In genomic region chr10:52750629-52751028, GRCh38 we compare ENCODE assay signal across 37 cellular contexts. TPM values are rescaled to one million over a fixed set of nuclear protein-coding genes. Genes with fewer than 3 reads are reported as not detected.
"Had no signal": no experiment of that assay in that cellular context is flagged by ENCODE, and none has a peak within 500 bp of the region (broad histone marks: within the 10 kb centered on the region; RNA-seq: fewer than 3 reads in every experiment).

No MANE protein-coding gene starts in this region.

- DNase-seq: Karpas-422, Kasumi-1, MG63, MM.1S, MV-4-11, NCI-H1048, NCI-H1092, NCI-H1092 treated with DMSO at 0.1 percent for 48 hours, NCI-H1105, NCI-H1105 treated with DMSO at 0.1 percent for 48 hours, NCI-H1417, NCI-H1417 treated with DMSO at 0.1 percent for 48 hours, NCI-H1436, NCI-H1436 treated with DMSO at 0.1 percent for 48 hours, NCI-H146, NCI-H1694, NCI-H1694 treated with DMSO at 0.1 percent for 48 hours, NCI-H187, NCI-H187 treated with DMSO at 0.1 percent for 48 hours, NCI-H1930, NCI-H2029, NCI-H2029 treated with DMSO at 0.1 percent for 48 hours, NCI-H2081, NCI-H2081 treated with DMSO at 0.1 percent for 48 hours, NCI-H2107, NCI-H2171, NCI-H2171 treated with DMSO at 0.1 percent for 48 hours, NCI-H2227 treated with DMSO at 0.1 percent for 48 hours, NCI-H226, NCI-H345, NCI-H446, NCI-H446 treated with DMSO at 0.1 percent for 48 hours, NCI-H510A, NCI-H510A treated with DMSO at 0.1 percent for 48 hours had no signal

- H3K36me3 ChIP-seq: MG63 had no signal

- H3K27me3 ChIP-seq: MG63 had no signal

- H3K9me3 ChIP-seq: MG63 had no signal

- H3K4me3 ChIP-seq: MG63 had no signal

RNA-seq across cellular contexts. Expression of gene MBL2, which starts 22.0 kb away (rescaled TPM):
- total RNA-seq: LHCN-M2, MCF 10A, NCI-H460 had no signal
